1 cellular context compared by ENCODE assay signal in genomic region chr14:103362780-103363179, GRCh38.
TF ChIP-seq lines count a peak whose summit lies in the region.

No MANE protein-coding gene starts in this region.

TF ChIP-seq in HCT116, 20 proteins besides CTCF, POLR2A, EP300 and RAD21 (continued from another document):
- TF ChIP-seq REST (IDR thresholded peaks at IDR 0.05; ENCODE audit: low read depth) (no peak), TCF7L2 (IDR thresholded peaks at IDR 0.05; ENCODE audit: borderline replicate concordance, extremely low read depth, insufficient read depth, insufficient read length) (no peak), YY1 (IDR thresholded peaks at IDR 0.05; ENCODE audit: extremely low read depth, insufficient replicate concordance, low read depth, low read length) (no peak), ATF3 (IDR thresholded peaks at IDR 0.05) (no peak), MAX (IDR thresholded peaks at IDR 0.05) (0 out of 2 replicates have a peak, but pooled peaks have one; percentile 22), POLR2AphosphoS5 (IDR thresholded peaks at IDR 0.05; ENCODE audit: low read depth, low read length) (no peak), EZH2 (IDR thresholded peaks at IDR 0.05) (no peak), ZBTB33 (IDR thresholded peaks at IDR 0.05; ENCODE audit: extremely low read depth, insufficient replicate concordance, low read length) (no peak), EZH2phosphoT487 (IDR thresholded peaks at IDR 0.05; ENCODE audit: borderline replicate concordance) (no peak), ZNF274 (IDR thresholded peaks at IDR 0.05; ENCODE audit: low read depth, low read length) (no peak), ELF1 (IDR thresholded peaks at IDR 0.05; ENCODE audit: borderline replicate concordance, low read depth) (no peak), CEBPB (IDR thresholded peaks at IDR 0.05; ENCODE audit: low read depth) (peak; percentile 33; the same call in 1 of the 2 replicates), CBX3 (IDR thresholded peaks at IDR 0.05; ENCODE audit: low read depth) (peak; percentile 100), EGR1 (IDR thresholded peaks at IDR 0.05; ENCODE audit: low read depth) (no peak), SP1 (IDR thresholded peaks at IDR 0.05; ENCODE audit: low read depth) (peak; percentile 27; the same call in 1 of the 2 replicates), SIN3A (IDR thresholded peaks at IDR 0.05; ENCODE audit: low read depth) (no peak), JUND (IDR thresholded peaks at IDR 0.05) (no peak)
